In genomic region chrX:38374431-38374830, GRCh38 we compare ENCODE assay signal across 38 cellular contexts. TPM values are rescaled to one million over a fixed set of nuclear protein-coding genes. Genes with fewer than 3 reads are reported as not detected.
"Had no signal": no experiment of that assay in that cellular context is flagged by ENCODE, and none has a peak within 500 bp of the region (broad histone marks: within the 10 kb centered on the region; RNA-seq: fewer than 3 reads in every experiment).

No MANE protein-coding gene starts in this region.

- H3K27me3 ChIP-seq: MG63 had no signal

- DNase-seq: Karpas-422, Kasumi-1, MG63, MM.1S, MV-4-11, NCI-H1048, NCI-H1092, NCI-H1092 treated with DMSO at 0.1 percent for 48 hours, NCI-H1105, NCI-H1105 treated with DMSO at 0.1 percent for 48 hours, NCI-H1417, NCI-H1417 treated with DMSO at 0.1 percent for 48 hours, NCI-H1436, NCI-H1436 treated with DMSO at 0.1 percent for 48 hours, NCI-H146, NCI-H1694, NCI-H1694 treated with DMSO at 0.1 percent for 48 hours, NCI-H187, NCI-H187 treated with DMSO at 0.1 percent for 48 hours, NCI-H1930, NCI-H2029, NCI-H2029 treated with DMSO at 0.1 percent for 48 hours, NCI-H2081, NCI-H2081 treated with DMSO at 0.1 percent for 48 hours, NCI-H2107, NCI-H2171, NCI-H2171 treated with DMSO at 0.1 percent for 48 hours, NCI-H2227 treated with DMSO at 0.1 percent for 48 hours, NCI-H226, NCI-H345, NCI-H446, NCI-H446 treated with DMSO at 0.1 percent for 48 hours, NCI-H510A, NCI-H510A treated with DMSO at 0.1 percent for 48 hours had no signal

- H3K9me3 ChIP-seq: MG63 had no signal

- H3K4me3 ChIP-seq: MG63 had no signal

- H3K36me3 ChIP-seq: MG63 had no signal

RNA-seq across cellular contexts. Expression of gene OTC, which starts 22.0 kb away (rescaled TPM):
- total RNA-seq: LHCN-M2, M059J, MCF 10A, NCI-H460 had no signal
